ENCODE assay signal across 19 cellular contexts in the genomic region with DNA sequence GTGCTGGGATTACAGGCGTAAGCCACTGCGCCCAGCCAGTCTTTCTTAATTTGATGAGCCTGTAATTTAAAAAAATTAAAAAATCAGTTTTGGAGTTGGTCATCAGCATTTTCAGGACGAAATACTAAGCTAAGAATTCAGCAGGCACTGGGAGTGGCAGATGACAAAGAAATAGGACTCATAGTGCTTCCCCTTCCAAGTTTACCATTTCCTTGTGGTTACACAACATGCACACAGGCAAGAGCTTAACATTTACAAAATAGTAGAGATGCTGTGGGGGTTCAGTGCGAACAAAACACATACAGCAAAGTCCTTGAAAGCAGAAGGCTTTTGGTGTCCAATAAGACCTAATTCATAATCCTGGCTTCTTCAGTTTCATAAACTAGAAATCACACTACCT.
"Had no signal": no experiment of that assay in that cellular context is flagged by ENCODE, and none has a peak within 500 bp of the region (broad histone marks: within the 10 kb centered on the region; RNA-seq: fewer than 3 reads in every experiment).

No MANE protein-coding gene starts in this region.

- ATAC-seq: activated naive CD8-positive, alpha-beta T cell treated with anti-CD3 and anti-CD28 coated beads, Interleukin-2, amount 50 U/mL, for 24 hours; left lung; stimulated activated naive B cell treated with anti-CD40 and anti-IgM and Interleukin-4, amounts not matched to agents 10 μg/mL and 1 μg/mL and 100 μg/mL, for 72 hours had no signal

- H3K4me1 Mint-ChIP-seq: endodermal cell had no signal

- H3K27me3 Mint-ChIP-seq: activated naive CD8-positive, alpha-beta T cell treated with anti-CD3 and anti-CD28 coated beads, Interleukin-2, amount 50 U/mL, for 24 hours; naive B cell; stimulated activated naive B cell treated with anti-CD40 and anti-IgM and Interleukin-4, amounts not matched to agents 10 μg/mL and 1 μg/mL and 100 μg/mL, for 72 hours had no signal

- DNase-seq: activated CD4-positive, CD25-positive, alpha-beta regulatory T cell treated with anti-CD3 and anti-CD28 coated beads, Interleukin-2, amount 50 U/mL, for 72 hours; activated naive CD4-positive, alpha-beta T cell treated with anti-CD3 and anti-CD28 coated beads for 36 hours; activated naive CD8-positive, alpha-beta T cell treated with anti-CD3 and anti-CD28 coated beads, Interleukin-2, amount 50 U/mL, for 24 hours; activated T-cell treated with anti-CD3 and anti-CD28 coated beads for 4 hours; aorta; dermis blood vessel endothelial cell; endodermal cell; foreskin fibroblast; hippocampal formation; kidney; left lung; naive B cell; stimulated activated CD4-positive, alpha-beta T cell treated with anti-CD3 and anti-CD28 coated beads, Interleukin-2, amount 100 ng/mL, for 48 hours; stimulated activated naive B cell treated with anti-CD40 and anti-IgM and Interleukin-4, amounts not matched to agents 10 μg/mL and 1 μg/mL and 100 μg/mL, for 72 hours; thyroid gland had no signal

- H3K4me3 Mint-ChIP-seq: activated naive CD4-positive, alpha-beta T cell treated with anti-CD3 and anti-CD28 coated beads for 36 hours; activated naive CD8-positive, alpha-beta T cell treated with anti-CD3 and anti-CD28 coated beads, Interleukin-2, amount 50 U/mL, for 24 hours; endodermal cell; naive B cell; stimulated activated naive B cell treated with anti-CD40 and anti-IgM and Interleukin-4, amounts not matched to agents 10 μg/mL and 1 μg/mL and 100 μg/mL, for 72 hours; T-helper 2 cell treated with Interferon-gamma antibody and Interleukin-4, amounts not matched to agents 5 μg/mL and 100 μg/mL, for 36 hours had no signal

- H3K27ac ChIP-seq: esophagus muscularis mucosa, left lung, parathyroid adenoma, thyroid gland had no signal

- H3K36me3 Mint-ChIP-seq: naive B cell; stimulated activated naive B cell treated with anti-CD40 and anti-IgM and Interleukin-4, amounts not matched to agents 10 μg/mL and 1 μg/mL and 100 μg/mL, for 72 hours had no signal

- H3K9me3 Mint-ChIP-seq: activated naive CD4-positive, alpha-beta T cell treated with anti-CD3 and anti-CD28 coated beads for 36 hours; activated naive CD8-positive, alpha-beta T cell treated with anti-CD3 and anti-CD28 coated beads, Interleukin-2, amount 50 U/mL, for 24 hours; activated T-helper 2 cell treated with anti-CD3 and anti-CD28 coated beads, Interferon-gamma antibody, Interleukin-2, Interleukin-4, amounts not matched to agents 10 μg/mL and 5 μg/mL and 100 μg/mL, durations not matched to agents 14 hours and 24 hours and 36 hours had no signal

- H3K27ac Mint-ChIP-seq: activated naive CD4-positive, alpha-beta T cell treated with anti-CD3 and anti-CD28 coated beads for 36 hours; activated naive CD8-positive, alpha-beta T cell treated with anti-CD3 and anti-CD28 coated beads, Interleukin-2, amount 50 U/mL, for 24 hours; endodermal cell; naive B cell; stimulated activated naive B cell treated with anti-CD40 and anti-IgM and Interleukin-4, amounts not matched to agents 10 μg/mL and 1 μg/mL and 100 μg/mL, for 72 hours; T-helper 2 cell treated with Interferon-gamma antibody and Interleukin-4, amounts not matched to agents 5 μg/mL and 100 μg/mL, for 36 hours had no signal
